In the genomic region with DNA sequence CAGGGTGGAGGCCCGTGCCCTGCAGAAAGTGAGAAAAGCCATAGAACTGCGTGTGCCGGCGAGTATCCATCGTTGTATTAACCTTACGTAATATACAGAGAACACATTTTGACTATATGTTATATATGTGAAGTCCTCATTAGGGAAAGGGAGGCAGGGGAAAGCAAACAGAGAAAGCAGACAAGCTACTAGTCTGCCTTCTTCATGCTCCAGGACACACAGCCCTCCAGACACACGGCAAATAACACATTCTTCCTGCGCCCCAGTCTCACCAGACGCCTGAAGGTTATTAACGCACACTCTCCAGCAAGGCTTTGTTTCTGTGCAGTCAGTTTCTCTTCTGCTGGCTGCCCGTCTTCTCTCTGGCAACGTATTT, we compare ENCODE assay signal across 17 cellular contexts. TPM values are rescaled to one million over a fixed set of nuclear protein-coding genes. Genes with fewer than 3 reads are reported as not detected.
DNase-seq lines count a peak whose midpoint lies in the region; ATAC-seq and TF ChIP-seq lines count a peak whose summit lies in the region.
"Had no signal": no experiment of that assay in that cellular context is flagged by ENCODE, and none has a peak within 500 bp of the region (broad histone marks: within the 10 kb centered on the region; RNA-seq: fewer than 3 reads in every experiment).

No MANE protein-coding gene starts in this region.

- no peak overlapping the region for H2BK15ac ChIP-seq in neuronal stem cell (ENCODE audit: low read length)

- peaks cover 3% of the 10 kb centered on the region for H3K79me1 ChIP-seq in neuronal stem cell (ENCODE audit: low read depth, low read length)

- H3K27me3 ChIP-seq in esophagus squamous epithelium = peaks cover 0 to 16% (median 0%) of the 10 kb centered on the region in 4 donors
- peaks cover 0 to 32% (median 0%) of the 10 kb centered on the region in 3 experiments for H3K27me3 ChIP-seq in neuronal stem cell (ENCODE audit: control insufficient read depth in 3 of 3, insufficient read depth in 3 of 3, low read depth in 1 of 3, low read length in 3 of 3)
- no peaks in the 10 kb centered on the region for H3K27me3 ChIP-seq in WERI-Rb-1 (ENCODE audit: insufficient read depth, low read depth, severe bottlenecking)
- no peaks in the 10 kb centered on the region for H3K27me3 ChIP-seq in body of pancreas

- no peak for TF ChIP-seq CTCF in esophagus squamous epithelium (IDR thresholded peaks at IDR 0.05)
- no peak for TF ChIP-seq CTCF in WERI-Rb-1 (IDR thresholded peaks at IDR 0.05; ENCODE audit: low read depth, low read length)
- TF ChIP-seq CTCF in body of pancreas (IDR thresholded peaks at IDR 0.05) = no peak

- H3K4me2 ChIP-seq in neuronal stem cell (ENCODE audit: insufficient read depth, low read length, poor library complexity, severe bottlenecking) = no peak overlapping the region

- H3K9ac ChIP-seq in neuronal stem cell (ENCODE audit: low read depth, low read length, poor library complexity) = no peak overlapping the region

- H2AK5ac ChIP-seq in neuronal stem cell (ENCODE audit: low read depth, low read length) = peak overlapping the region; percentile 84

- no peak overlapping the region for H4K8ac ChIP-seq in neuronal stem cell (ENCODE audit: low read depth, low read length)

- intact Hi-C loops in esophagus squamous epithelium (cut with DNase I) (no loop called here), body of pancreas (cut with DNase I) (no loop called here)

- H3K23ac ChIP-seq in neuronal stem cell (ENCODE audit: low read depth, low read length, poor library complexity) = no peak overlapping the region

- H3K4me3 ChIP-seq in esophagus squamous epithelium (no peak overlapping the region), neuronal stem cell (ENCODE audit: low read length in 2 of 2) (no peak overlapping the region), WERI-Rb-1 (ENCODE audit: low read depth, low read length) (no peak overlapping the region), body of pancreas (no peak overlapping the region)

- H3K14ac ChIP-seq in neuronal stem cell (ENCODE audit: low read length) = no peak overlapping the region

- no peak overlapping the region for H2AFZ ChIP-seq in neuronal stem cell (ENCODE audit: low read length)

- no peak for TF ChIP-seq POLR2A in esophagus squamous epithelium (IDR thresholded peaks at IDR 0.05)
- TF ChIP-seq POLR2A in body of pancreas (IDR thresholded peaks at IDR 0.05) = no peak

- DNase-seq in DMS53 (lab: John Stamatoyannopoulos, UW) (peak; percentile 44), NCI-H69 (lab: John Stamatoyannopoulos, UW) (peak; percentile 10), esophagus squamous epithelium (lab: John Stamatoyannopoulos, UW) (no peak), neuronal stem cell (ENCODE audit: low spot score) (no peak), WERI-Rb-1 (no peak), NCI-H345 treated with DMSO at 0.1 percent for 48 hours (lab: John Stamatoyannopoulos, UW; ENCODE audit: unreplicated experiment) (no peak), SKM-1 (lab: John Stamatoyannopoulos, UW; ENCODE audit: unreplicated experiment) (no peak), body of pancreas (no peak)
- DNase-seq: activated CD4-positive, alpha-beta T cell treated with anti-CD3 and anti-CD28 coated beads for 4 hours; EL; mesenchymal stem cell had no signal

- no peak overlapping the region for H2BK120ac ChIP-seq in neuronal stem cell (ENCODE audit: low read depth, low read length)

- H3K27ac ChIP-seq in esophagus squamous epithelium = peak overlapping the region in 3 of 4 donors; percentile 35 to 42 (median 36)
- H3K27ac ChIP-seq in neuronal stem cell (replicated peaks; ENCODE audit: low read length) = no peak overlapping the region
- no peak overlapping the region for H3K27ac ChIP-seq in WERI-Rb-1
- peak overlapping the region in 1 of 4 donors; percentile 1 for H3K27ac ChIP-seq in body of pancreas

- H2BK12ac ChIP-seq in neuronal stem cell (ENCODE audit: low read length) = no peak overlapping the region

- H3K9me3 ChIP-seq in esophagus squamous epithelium = no peaks in the 10 kb centered on the region
- H3K9me3 ChIP-seq in neuronal stem cell (replicated peaks in 1 of 2; ENCODE audit: control insufficient read depth in 2 of 2, insufficient read depth in 1 of 2, low read depth in 1 of 2, low read length in 2 of 2) = peaks cover 0 to 6% of the 10 kb centered on the region in 2 donors
- H3K9me3 ChIP-seq in WERI-Rb-1 (ENCODE audit: severe bottlenecking) = no peaks in the 10 kb centered on the region
- H3K9me3 ChIP-seq in body of pancreas = no peaks in the 10 kb centered on the region

- H3K4ac ChIP-seq in neuronal stem cell (ENCODE audit: low read length) = no peak overlapping the region

- no peak for ATAC-seq in body of pancreas

- WGBS in esophagus squamous epithelium, 2 donors = 43 to 57% methylated on average over 12 of the region's 12 CpGs
- WGBS in neuronal stem cell (ENCODE audit: extremely low coverage in 2 of 2, insufficient read length in 2 of 2, insufficient replicate concordance in 1 of 2), 2 donors = no CpG with 5 or more reads among the region's 12 CpGs
- 41 to 46% methylated on average over 12 of the region's 12 CpGs for WGBS in body of pancreas, 2 donors

- H2BK5ac ChIP-seq in neuronal stem cell (ENCODE audit: low read length) = no peak overlapping the region

- H3K36me3 ChIP-seq in esophagus squamous epithelium = no peaks in the 10 kb centered on the region
- H3K36me3 ChIP-seq in neuronal stem cell (replicated peaks in 1 of 2; ENCODE audit: control insufficient read depth in 2 of 2, insufficient read depth in 2 of 2, low read length in 2 of 2) = no peaks in the 10 kb centered on the region
- H3K36me3 ChIP-seq in WERI-Rb-1 = no peaks in the 10 kb centered on the region
- H3K36me3 ChIP-seq in body of pancreas (replicated peaks in 1 of 2; ENCODE audit: insufficient read depth in 1 of 2, low read depth in 2 of 2) = no peaks in the 10 kb centered on the region

- peak overlapping the region; percentile 35 for H3K18ac ChIP-seq in neuronal stem cell (ENCODE audit: low read length)

- peaks cover 16 to 49% (median 21%) of the 10 kb centered on the region in 3 donors for H3K4me1 ChIP-seq in esophagus squamous epithelium
- H3K4me1 ChIP-seq in neuronal stem cell (ENCODE audit: control insufficient read depth in 2 of 2, insufficient read depth in 1 of 2, low read depth in 1 of 2, low read length in 2 of 2) = peaks cover 5 to 9% of the 10 kb centered on the region in 2 donors
- peaks cover 17% of the 10 kb centered on the region for H3K4me1 ChIP-seq in body of pancreas

- no peak overlapping the region for H4K91ac ChIP-seq in neuronal stem cell (ENCODE audit: low read depth, low read length, poor library complexity)

RNA-seq across cellular contexts. Expression of gene PRDM7, which starts 28.8 kb away (rescaled TPM):
- total RNA-seq in esophagus squamous epithelium = not detected
- polyA plus RNA-seq in neuronal stem cell (2013, experiment 1 of 2) = not detected
- 0.01 TPM for polyA plus RNA-seq in neuronal stem cell (2013, experiment 2 of 2)
- total RNA-seq in body of pancreas = not detected
- total RNA-seq: dermis blood vessel endothelial cell; MCF 10A; posterior vena cava; T-helper 1 cell treated with Interleukin-12 subunit alpha and Interleukin-12 subunit beta and Interleukin-4 antibody, amounts not matched to agents 30 ng/mL and 1 ng/mL, for 36 hours; temporal lobe had no signal
- polyA plus RNA-seq: BJ had no signal

RNA-seq across cellular contexts. Expression of gene DBNDD1, which starts 29.1 kb away (rescaled TPM):
- total RNA-seq in esophagus squamous epithelium = 10 to 100 TPM in 2 of 4 donors, 1 to 10 TPM in 2; 5.8 to 29.2 (median 12.7) TPM
- 35.6 TPM for polyA plus RNA-seq in neuronal stem cell (2013, experiment 1 of 2)
- polyA plus RNA-seq in neuronal stem cell (2013, experiment 2 of 2) = 34.0 TPM
- total RNA-seq in body of pancreas = 10 to 100 TPM; 10.9 to 14.8 TPM

Comparison
In these comparisons a context has a peak if more than half of its experiments do, and no peak if none do; other contexts are left out.
1. DNase-seq: peak in DMS53 (single experiment) and NCI-H69 (single experiment); none in esophagus squamous epithelium (single experiment), neuronal stem cell (single experiment), WERI-Rb-1 (single experiment), NCI-H345 treated with DMSO at 0.1 percent for 48 hours (single experiment), SKM-1 (single experiment) and body of pancreas (0 of 4).
2. H3K27ac ChIP-seq: peak in esophagus squamous epithelium (3 of 4); none in neuronal stem cell (single experiment) and WERI-Rb-1 (single experiment).